11 cellular contexts compared by ENCODE assay signal in the genomic region with DNA sequence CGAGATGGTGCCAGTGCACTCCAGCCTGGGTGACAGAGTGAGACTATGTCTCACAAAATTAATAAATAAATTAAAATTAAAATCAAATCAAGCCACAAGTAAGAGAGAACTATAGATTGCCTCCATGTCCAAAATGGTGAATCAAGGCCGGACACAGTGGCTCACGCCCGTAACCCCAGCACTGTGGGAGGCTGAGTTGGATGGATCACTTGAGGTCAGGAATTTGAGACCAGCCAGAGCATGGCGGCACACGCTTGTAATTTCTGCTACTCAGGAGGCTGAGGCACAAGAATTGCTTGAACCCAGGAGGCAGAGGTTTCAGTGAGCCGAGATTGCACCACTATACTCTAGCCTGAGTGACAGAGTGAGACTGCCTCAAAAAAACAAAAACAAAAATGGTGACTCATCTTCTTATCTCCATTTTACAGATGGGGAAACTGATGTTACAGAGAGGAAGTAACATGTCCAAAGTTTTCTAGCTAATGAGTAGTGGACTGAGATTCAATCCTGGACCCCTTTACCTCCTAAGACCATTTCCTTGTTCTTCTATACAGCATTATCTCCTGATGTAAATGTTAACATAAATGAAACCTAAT.
DNase-seq lines count a peak whose midpoint lies in the region; ATAC-seq, FAIRE-seq and TF ChIP-seq lines count a peak whose summit lies in the region.
"Had no signal": no experiment of that assay in that cellular context is flagged by ENCODE, and none has a peak within 500 bp of the region (broad histone marks: within the 10 kb centered on the region; RNA-seq: fewer than 3 reads in every experiment).

No MANE protein-coding gene starts in this region.

- H3K4me1 Mint-ChIP-seq in GM23338, result peaks cover 19% of the 10 kb centered on the region

- in situ Hi-C loops in brain microvascular endothelial cell (cut with HindIII; ENCODE audit: low pct_ligation_motif_present, low sequenced_read_pairs), result no loop called here

- no peak overlapping the region for H3K27ac Mint-ChIP-seq in GM23338

- POLR2A ChIA-PET in A549 (lab: Yijun Ruan, JAX), result interaction anchor here (1.2 to 2.9 kb wide), 2 partner anchors 10 to 99 kb away, joined by 8 to 38 read pairs; partner anchors contain the start of gene HNRNPU

- WGBS in A549 (ENCODE audit: missing lambda C conversion rate), result 87% methylated on average over 7 of the region's 7 CpGs
- WGBS in mesodermal cell (ENCODE audit: insufficient coverage in 2 of 2), 2 experiments, result 95% methylated on average over 5 to 6 of the region's 7 CpGs
- 92 to 95% (median 93%) methylated on average over 7 of the region's 7 CpGs for WGBS in ovary, 3 donors

- H3K4me2 ChIP-seq in A549 (peak overlapping the region; percentile 83), Loucy (ENCODE audit: low read depth, low read length, poor library complexity, severe bottlenecking) (peak overlapping the region; percentile 38), GM23338 (no peak overlapping the region)

- no peaks in the 10 kb centered on the region for H3K27me3 ChIP-seq in Loucy (ENCODE audit: insufficient read depth, low read length, poor library complexity, severe bottlenecking)
- H3K27me3 ChIP-seq in brain microvascular endothelial cell (replicated peaks), result no peaks in the 10 kb centered on the region
- H3K27me3 ChIP-seq in ovary, result no peaks in the 10 kb centered on the region
- H3K27me3 ChIP-seq in GM23338 (ENCODE audit: insufficient read depth), result no peaks in the 10 kb centered on the region

- no peaks in the 10 kb centered on the region for H3F3A ChIP-seq in Loucy (ENCODE audit: low read depth)
- no peaks in the 10 kb centered on the region for H3F3A ChIP-seq in GM23338 (replicated peaks; ENCODE audit: low read depth)

- CTCF ChIA-PET in A549 (lab: Yijun Ruan, JAX), result interaction anchor here (0.7 to 1.5 kb wide), 5 partner anchors 11 to 162 kb away, joined by 3 to 7 read pairs (median 4); no protein-coding TSS in a partner anchor

- H3K9me3 ChIP-seq in A549 (no peaks in the 10 kb centered on the region), Loucy (ENCODE audit: insufficient read depth, low read depth, low read length) (no peaks in the 10 kb centered on the region), mesodermal cell (ENCODE audit: control insufficient read depth, low read length) (no peaks in the 10 kb centered on the region), ovary (no peaks in the 10 kb centered on the region)

- H3K4me3 ChIP-seq in A549, result no peak overlapping the region
- no peak overlapping the region for H3K4me3 ChIP-seq in Loucy (ENCODE audit: low read length, poor library complexity, severe bottlenecking)
- no peak overlapping the region for H3K4me3 ChIP-seq in brain microvascular endothelial cell (ENCODE audit: low read depth, low read length)
- H3K4me3 ChIP-seq in mesodermal cell (ENCODE audit: extremely low read depth, insufficient read depth, low read length, poor library complexity, severe bottlenecking), result no peak overlapping the region
- H3K4me3 ChIP-seq in ovary, result no peak overlapping the region
- no peak overlapping the region for H3K4me3 ChIP-seq in GM23338

- no peaks in the 10 kb centered on the region for H3K36me3 ChIP-seq in Loucy (ENCODE audit: insufficient read depth, low read length)
- H3K36me3 ChIP-seq in brain microvascular endothelial cell (replicated peaks), result no peaks in the 10 kb centered on the region
- no peaks in the 10 kb centered on the region for H3K36me3 ChIP-seq in mesodermal cell (ENCODE audit: control insufficient read depth, insufficient read depth, low read length)
- no peaks in the 10 kb centered on the region for H3K36me3 ChIP-seq in ovary
- no peaks in the 10 kb centered on the region for H3K36me3 ChIP-seq in GM23338 (ENCODE audit: insufficient read depth)

- TF ChIP-seq CTCF in A549 (IDR thresholded peaks at IDR 0.05) (no peak), Loucy (conservative IDR thresholded peaks at IDR 0.05; ENCODE audit: low read length) (no peak), brain microvascular endothelial cell (IDR thresholded peaks at IDR 0.05; ENCODE audit: low read depth, low read length, missing control alignments) (no peak), ovary (IDR thresholded peaks at IDR 0.05) (no peak), GM23338 (conservative IDR thresholded peaks at IDR 0.05; ENCODE audit: low read depth in 2 of 2) (no peak)

- H3K4me1 ChIP-seq in A549 (peaks cover 53% of the 10 kb centered on the region), Loucy (ENCODE audit: insufficient read depth, low read length, poor library complexity, severe bottlenecking) (peaks cover 18% of the 10 kb centered on the region), mesodermal cell (ENCODE audit: control insufficient read depth, insufficient read depth, low read length, poor library complexity, severe bottlenecking) (peaks cover 15% of the 10 kb centered on the region), ovary (ENCODE audit: insufficient read depth) (peaks cover 6% of the 10 kb centered on the region), GM23338 (ENCODE audit: insufficient read depth) (peaks cover 9% of the 10 kb centered on the region; the same call in 1 of the 2 replicates)

- no peak for DNase-seq in A549 (ENCODE audit: low read depth in 1 of 2, low spot score in 1 of 2)
- DNase-seq in brain microvascular endothelial cell, result no peak
- no peak for DNase-seq in ovary
- no peak for DNase-seq in GM23338 (ENCODE audit: low spot score)
- DNase-seq in amniotic stem cell (lab: John Stamatoyannopoulos, UW), result no peak
- DNase-seq: NCI-H345 had no signal

- H3K4me3 Mint-ChIP-seq in GM23338, result no peak overlapping the region

- H3K79me2 ChIP-seq in Loucy (ENCODE audit: insufficient read depth, low read length) (no peaks in the 10 kb centered on the region), GM23338 (replicated peaks; ENCODE audit: insufficient read depth) (no peaks in the 10 kb centered on the region)

- no peaks in the 10 kb centered on the region for H3K36me3 Mint-ChIP-seq in GM23338 (ENCODE audit: low read depth)

- no peak for TF ChIP-seq RAD21 in A549 (conservative IDR thresholded peaks at IDR 0.05 in 1 of 2, IDR thresholded peaks at IDR 0.05 in 1 of 2)

- intact Hi-C loops in ovary (cut with DNase I), result no loop called here

- H3K9ac ChIP-seq in Loucy (ENCODE audit: low read depth, low read length, poor library complexity, severe bottlenecking), result no peak overlapping the region

- TF ChIP-seq POLR2A in A549 (IDR thresholded peaks at IDR 0.05; ENCODE audit: low read length) (no peak), ovary (IDR thresholded peaks at IDR 0.05) (no peak)

- H3K27me3 Mint-ChIP-seq in GM23338 (ENCODE audit: insufficient read depth, low read depth, poor library complexity), result no peaks in the 10 kb centered on the region

- ATAC-seq in A549, result no peak
- ATAC-seq in GM19463 (IDR thresholded peaks at IDR 0.05; ENCODE audit: unreplicated experiment), result no peak
- ATAC-seq in GM23338, result no peak

- no peak for FAIRE-seq in A549 (lab: Jason Lieb, UNC)
- FAIRE-seq: colon, urothelium cell line had no signal

- no peak overlapping the region for H2AFZ ChIP-seq in Loucy (ENCODE audit: low read length)
- no peak overlapping the region for H2AFZ ChIP-seq in GM23338

- H3K9me2 ChIP-seq in Loucy (replicated peaks; ENCODE audit: low read depth, low read length) (no peaks in the 10 kb centered on the region), GM23338 (ENCODE audit: insufficient read depth) (no peaks in the 10 kb centered on the region)

- H3K9me3 Mint-ChIP-seq in GM23338, result no peaks in the 10 kb centered on the region

- H3K27ac ChIP-seq in A549, result peak overlapping the region; percentile 86
- H3K27ac ChIP-seq in brain microvascular endothelial cell, result peak overlapping the region; percentile 84
- H3K27ac ChIP-seq in mesodermal cell (ENCODE audit: low read depth, low read length, severe bottlenecking), result peak overlapping the region; percentile 97
- H3K27ac ChIP-seq in ovary, result no peak overlapping the region
- no peak overlapping the region for H3K27ac ChIP-seq in GM23338 (ENCODE audit: low read depth)

- TF ChIP-seq EP300 in A549 (IDR thresholded peaks at IDR 0.05), result no peak
- no peak for TF ChIP-seq EP300 in ovary (IDR thresholded peaks at IDR 0.05)

- H4K20me1 ChIP-seq in Loucy (ENCODE audit: insufficient read depth, low read length, poor library complexity, severe bottlenecking) (no peaks in the 10 kb centered on the region), GM23338 (replicated peaks; ENCODE audit: insufficient read depth) (no peaks in the 10 kb centered on the region)

TF ChIP-seq in A549, 52 proteins besides CTCF, POLR2A, EP300 and RAD21 (continues in another document):
- TF ChIP-seq CEBPB (IDR thresholded peaks at IDR 0.05) (no peak), ELK1 (IDR thresholded peaks at IDR 0.05; ENCODE audit: low read depth, low read length) (no peak), KDM1A (IDR thresholded peaks at IDR 0.05; ENCODE audit: low read depth) (peak; percentile 39; the same call in 1 of the 2 replicates), FOSL2 (IDR thresholded peaks at IDR 0.05) (no peak), FOSL2 (CRISPR knock-in tag; IDR thresholded peaks at IDR 0.05) (peak; percentile 89), ZFP36 (IDR thresholded peaks at IDR 0.05; ENCODE audit: borderline replicate concordance, partially characterized antibody) (no peak)

TF ChIP-seq in GM23338, 12 proteins besides CTCF, POLR2A, EP300 and RAD21 (continues in another document):
- no peak for TF ChIP-seq EZH2 (IDR thresholded peaks at IDR 0.05; ENCODE audit: low read depth, unreplicated experiment)
- no peak for TF ChIP-seq JUNB (IDR thresholded peaks at IDR 0.05; ENCODE audit: unreplicated experiment)
- TF ChIP-seq ZNF331 (CRISPR knock-in tag; IDR thresholded peaks at IDR 0.05; ENCODE audit: low read depth), result no peak
- no peak for TF ChIP-seq ZNF114 (CRISPR knock-in tag; IDR thresholded peaks at IDR 0.05)
- TF ChIP-seq STAT1 (IDR thresholded peaks at IDR 0.05; ENCODE audit: unreplicated experiment), result no peak
- TF ChIP-seq POLR2AphosphoS5 (IDR thresholded peaks at IDR 0.05; ENCODE audit: low read depth), result no peak
- TF ChIP-seq ETS1 (IDR thresholded peaks at IDR 0.05), result no peak
- no peak for TF ChIP-seq CREB1 (CRISPR knock-in tag; IDR thresholded peaks at IDR 0.05; ENCODE audit: low read depth)
- TF ChIP-seq NANOG (IDR thresholded peaks at IDR 0.05; ENCODE audit: borderline replicate concordance), result no peak

Comparison
In these comparisons a context has a peak if more than half of its experiments do, and no peak if none do; other contexts are left out.
1. H3K27ac ChIP-seq: peak in A549 (2 of 2), brain microvascular endothelial cell (single experiment) and mesodermal cell (single experiment); none in ovary (0 of 2) and GM23338 (single experiment).